In the genomic region with DNA sequence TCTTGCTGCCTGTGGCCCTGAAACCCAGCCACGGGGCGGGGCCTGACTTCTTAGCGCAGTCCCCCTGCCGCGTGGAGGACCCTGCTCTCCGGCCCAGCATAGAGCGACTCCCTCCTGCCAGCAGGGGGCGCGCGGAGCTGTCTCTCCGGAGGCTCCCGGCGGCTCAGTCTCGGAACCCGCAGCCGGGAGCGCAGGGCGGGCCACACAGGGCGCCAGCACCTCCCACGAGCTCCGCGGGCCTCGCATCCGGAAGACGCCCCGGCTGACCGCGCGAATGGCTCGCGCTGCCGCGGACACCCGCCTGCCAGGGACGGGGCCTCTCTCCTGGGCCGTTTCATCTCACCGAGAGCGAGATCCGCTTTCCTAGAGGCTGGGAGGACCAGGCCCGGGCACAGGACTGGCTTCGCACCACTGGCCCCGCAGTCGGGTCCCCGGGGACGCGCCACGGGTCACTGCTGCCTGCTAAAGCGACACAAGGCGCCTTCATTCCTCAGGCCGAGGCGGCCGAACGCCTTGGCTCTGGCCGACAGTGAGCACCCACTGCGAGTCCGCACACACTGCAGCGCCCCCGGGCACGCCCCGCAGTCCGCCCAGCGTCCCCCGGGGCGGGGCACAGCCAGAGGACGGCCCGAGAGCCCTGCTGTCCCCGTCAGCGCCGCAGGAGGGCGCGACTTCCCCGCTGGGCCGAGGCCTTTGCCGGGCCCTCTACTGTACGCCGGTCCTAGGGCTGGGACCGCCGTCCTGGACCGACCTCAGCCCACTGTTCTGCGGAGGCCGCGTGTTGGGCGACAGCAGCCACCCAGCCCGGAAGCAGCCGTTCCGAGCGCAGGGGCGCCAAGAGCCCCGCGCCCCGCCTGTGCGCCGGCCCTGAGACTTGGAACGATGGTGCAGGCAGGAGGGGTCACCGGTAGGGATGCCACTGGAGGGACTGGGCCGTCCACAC, we compare ENCODE assay signal across 1 cellular context.
TF ChIP-seq lines count a peak whose summit lies in the region.

No MANE protein-coding gene starts in this region.

TF ChIP-seq in HepG2, 621 proteins besides CTCF, POLR2A, EP300 and RAD21 (continued from another document and continues in another):
- TF ChIP-seq, protein P1, sequence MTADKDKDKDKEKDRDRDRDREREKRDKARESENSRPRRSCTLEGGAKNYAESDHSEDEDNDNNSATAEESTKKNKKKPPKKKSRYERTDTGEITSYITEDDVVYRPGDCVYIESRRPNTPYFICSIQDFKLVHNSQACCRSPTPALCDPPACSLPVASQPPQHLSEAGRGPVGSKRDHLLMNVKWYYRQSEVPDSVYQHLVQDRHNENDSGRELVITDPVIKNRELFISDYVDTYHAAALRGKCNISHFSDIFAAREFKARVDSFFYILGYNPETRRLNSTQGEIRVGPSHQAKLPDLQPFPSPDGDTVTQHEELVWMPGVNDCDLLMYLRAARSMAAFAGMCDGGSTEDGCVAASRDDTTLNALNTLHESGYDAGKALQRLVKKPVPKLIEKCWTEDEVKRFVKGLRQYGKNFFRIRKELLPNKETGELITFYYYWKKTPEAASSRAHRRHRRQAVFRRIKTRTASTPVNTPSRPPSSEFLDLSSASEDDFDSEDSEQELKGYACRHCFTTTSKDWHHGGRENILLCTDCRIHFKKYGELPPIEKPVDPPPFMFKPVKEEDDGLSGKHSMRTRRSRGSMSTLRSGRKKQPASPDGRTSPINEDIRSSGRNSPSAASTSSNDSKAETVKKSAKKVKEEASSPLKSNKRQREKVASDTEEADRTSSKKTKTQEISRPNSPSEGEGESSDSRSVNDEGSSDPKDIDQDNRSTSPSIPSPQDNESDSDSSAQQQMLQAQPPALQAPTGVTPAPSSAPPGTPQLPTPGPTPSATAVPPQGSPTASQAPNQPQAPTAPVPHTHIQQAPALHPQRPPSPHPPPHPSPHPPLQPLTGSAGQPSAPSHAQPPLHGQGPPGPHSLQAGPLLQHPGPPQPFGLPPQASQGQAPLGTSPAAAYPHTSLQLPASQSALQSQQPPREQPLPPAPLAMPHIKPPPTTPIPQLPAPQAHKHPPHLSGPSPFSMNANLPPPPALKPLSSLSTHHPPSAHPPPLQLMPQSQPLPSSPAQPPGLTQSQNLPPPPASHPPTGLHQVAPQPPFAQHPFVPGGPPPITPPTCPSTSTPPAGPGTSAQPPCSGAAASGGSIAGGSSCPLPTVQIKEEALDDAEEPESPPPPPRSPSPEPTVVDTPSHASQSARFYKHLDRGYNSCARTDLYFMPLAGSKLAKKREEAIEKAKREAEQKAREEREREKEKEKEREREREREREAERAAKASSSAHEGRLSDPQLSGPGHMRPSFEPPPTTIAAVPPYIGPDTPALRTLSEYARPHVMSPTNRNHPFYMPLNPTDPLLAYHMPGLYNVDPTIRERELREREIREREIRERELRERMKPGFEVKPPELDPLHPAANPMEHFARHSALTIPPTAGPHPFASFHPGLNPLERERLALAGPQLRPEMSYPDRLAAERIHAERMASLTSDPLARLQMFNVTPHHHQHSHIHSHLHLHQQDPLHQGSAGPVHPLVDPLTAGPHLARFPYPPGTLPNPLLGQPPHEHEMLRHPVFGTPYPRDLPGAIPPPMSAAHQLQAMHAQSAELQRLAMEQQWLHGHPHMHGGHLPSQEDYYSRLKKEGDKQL (CRISPR knock-in tag; IDR thresholded peaks at IDR 0.05; ENCODE audit: low read depth), result 0 out of 2 replicates have a peak, but pooled peaks have one; percentile 3
- TF ChIP-seq, protein P2, sequence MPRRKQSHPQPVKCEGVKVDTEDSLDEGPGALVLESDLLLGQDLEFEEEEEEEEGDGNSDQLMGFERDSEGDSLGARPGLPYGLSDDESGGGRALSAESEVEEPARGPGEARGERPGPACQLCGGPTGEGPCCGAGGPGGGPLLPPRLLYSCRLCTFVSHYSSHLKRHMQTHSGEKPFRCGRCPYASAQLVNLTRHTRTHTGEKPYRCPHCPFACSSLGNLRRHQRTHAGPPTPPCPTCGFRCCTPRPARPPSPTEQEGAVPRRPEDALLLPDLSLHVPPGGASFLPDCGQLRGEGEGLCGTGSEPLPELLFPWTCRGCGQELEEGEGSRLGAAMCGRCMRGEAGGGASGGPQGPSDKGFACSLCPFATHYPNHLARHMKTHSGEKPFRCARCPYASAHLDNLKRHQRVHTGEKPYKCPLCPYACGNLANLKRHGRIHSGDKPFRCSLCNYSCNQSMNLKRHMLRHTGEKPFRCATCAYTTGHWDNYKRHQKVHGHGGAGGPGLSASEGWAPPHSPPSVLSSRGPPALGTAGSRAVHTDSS (CRISPR knock-in tag; conservative IDR thresholded peaks at IDR 0.05), result 0 out of 2 replicates have a peak, but pooled peaks have one; percentile 35
- TF ChIP-seq ZNF546 (CRISPR knock-in tag; conservative IDR thresholded peaks at IDR 0.05) (peak; percentile 63; the same call in 1 of the 2 replicates), GLI4 (CRISPR knock-in tag; IDR thresholded peaks at IDR 0.05; ENCODE audit: borderline replicate concordance) (peak; percentile 82; the same call in 1 of the 2 replicates), SSRP1 (CRISPR knock-in tag; IDR thresholded peaks at IDR 0.05) (peak; percentile 56; the same call in 1 of the 2 replicates), ZFP62 (CRISPR knock-in tag; IDR thresholded peaks at IDR 0.05) (no peak), GATAD1 (CRISPR knock-in tag; IDR thresholded peaks at IDR 0.05) (0 out of 2 replicates have a peak, but pooled peaks have one; percentile 42), IKZF1 (IDR thresholded peaks at IDR 0.05) (no peak), ZNF224 (CRISPR knock-in tag; IDR thresholded peaks at IDR 0.05) (peak; percentile 76; the same call in 1 of the 2 replicates), MEIS1 (CRISPR knock-in tag; IDR thresholded peaks at IDR 0.05; ENCODE audit: borderline replicate concordance) (peak; percentile 82), JUN (CRISPR knock-in tag; IDR thresholded peaks at IDR 0.05) (peak; percentile 39; the same call in 1 of the 2 replicates), PHF8 (CRISPR knock-in tag; IDR thresholded peaks at IDR 0.05) (peak; percentile 77), ZNF83 (CRISPR knock-in tag; IDR thresholded peaks at IDR 0.05; ENCODE audit: borderline replicate concordance) (no peak), ZNF558 (CRISPR knock-in tag; IDR thresholded peaks at IDR 0.05; ENCODE audit: borderline replicate concordance) (peak; percentile 95; the same call in 1 of the 2 replicates), HOXA5 (CRISPR knock-in tag; IDR thresholded peaks at IDR 0.05) (no peak), LCORL (IDR thresholded peaks at IDR 0.05) (no peak), LCORL (CRISPR knock-in tag; IDR thresholded peaks at IDR 0.05) (peak; percentile 92), ZNF264 (CRISPR knock-in tag; IDR thresholded peaks at IDR 0.05) (no peak), ONECUT2 (CRISPR knock-in tag; IDR thresholded peaks at IDR 0.05) (no peak), KLF6 (CRISPR knock-in tag; IDR thresholded peaks at IDR 0.05) (0 out of 2 replicates have a peak, but pooled peaks have one; percentile 29), YY1 (IDR thresholded peaks at IDR 0.05; ENCODE audit: insufficient read depth, insufficient replicate concordance, low read depth, low read length) (peak; percentile 73), ZNF24 (IDR thresholded peaks at IDR 0.05) (no peak), ELF3 (CRISPR knock-in tag; IDR thresholded peaks at IDR 0.05) (no peak), CCDC6 (CRISPR knock-in tag; IDR thresholded peaks at IDR 0.05) (peak; percentile 53; the same call in 1 of the 2 replicates)
- TF ChIP-seq, protein P3, sequence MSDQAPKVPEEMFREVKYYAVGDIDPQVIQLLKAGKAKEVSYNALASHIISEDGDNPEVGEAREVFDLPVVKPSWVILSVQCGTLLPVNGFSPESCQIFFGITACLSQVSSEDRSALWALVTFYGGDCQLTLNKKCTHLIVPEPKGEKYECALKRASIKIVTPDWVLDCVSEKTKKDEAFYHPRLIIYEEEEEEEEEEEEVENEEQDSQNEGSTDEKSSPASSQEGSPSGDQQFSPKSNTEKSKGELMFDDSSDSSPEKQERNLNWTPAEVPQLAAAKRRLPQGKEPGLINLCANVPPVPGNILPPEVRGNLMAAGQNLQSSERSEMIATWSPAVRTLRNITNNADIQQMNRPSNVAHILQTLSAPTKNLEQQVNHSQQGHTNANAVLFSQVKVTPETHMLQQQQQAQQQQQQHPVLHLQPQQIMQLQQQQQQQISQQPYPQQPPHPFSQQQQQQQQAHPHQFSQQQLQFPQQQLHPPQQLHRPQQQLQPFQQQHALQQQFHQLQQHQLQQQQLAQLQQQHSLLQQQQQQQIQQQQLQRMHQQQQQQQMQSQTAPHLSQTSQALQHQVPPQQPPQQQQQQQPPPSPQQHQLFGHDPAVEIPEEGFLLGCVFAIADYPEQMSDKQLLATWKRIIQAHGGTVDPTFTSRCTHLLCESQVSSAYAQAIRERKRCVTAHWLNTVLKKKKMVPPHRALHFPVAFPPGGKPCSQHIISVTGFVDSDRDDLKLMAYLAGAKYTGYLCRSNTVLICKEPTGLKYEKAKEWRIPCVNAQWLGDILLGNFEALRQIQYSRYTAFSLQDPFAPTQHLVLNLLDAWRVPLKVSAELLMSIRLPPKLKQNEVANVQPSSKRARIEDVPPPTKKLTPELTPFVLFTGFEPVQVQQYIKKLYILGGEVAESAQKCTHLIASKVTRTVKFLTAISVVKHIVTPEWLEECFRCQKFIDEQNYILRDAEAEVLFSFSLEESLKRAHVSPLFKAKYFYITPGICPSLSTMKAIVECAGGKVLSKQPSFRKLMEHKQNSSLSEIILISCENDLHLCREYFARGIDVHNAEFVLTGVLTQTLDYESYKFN (CRISPR knock-in tag; conservative IDR thresholded peaks at IDR 0.05), result peak; percentile 40
- TF ChIP-seq, protein P4, sequence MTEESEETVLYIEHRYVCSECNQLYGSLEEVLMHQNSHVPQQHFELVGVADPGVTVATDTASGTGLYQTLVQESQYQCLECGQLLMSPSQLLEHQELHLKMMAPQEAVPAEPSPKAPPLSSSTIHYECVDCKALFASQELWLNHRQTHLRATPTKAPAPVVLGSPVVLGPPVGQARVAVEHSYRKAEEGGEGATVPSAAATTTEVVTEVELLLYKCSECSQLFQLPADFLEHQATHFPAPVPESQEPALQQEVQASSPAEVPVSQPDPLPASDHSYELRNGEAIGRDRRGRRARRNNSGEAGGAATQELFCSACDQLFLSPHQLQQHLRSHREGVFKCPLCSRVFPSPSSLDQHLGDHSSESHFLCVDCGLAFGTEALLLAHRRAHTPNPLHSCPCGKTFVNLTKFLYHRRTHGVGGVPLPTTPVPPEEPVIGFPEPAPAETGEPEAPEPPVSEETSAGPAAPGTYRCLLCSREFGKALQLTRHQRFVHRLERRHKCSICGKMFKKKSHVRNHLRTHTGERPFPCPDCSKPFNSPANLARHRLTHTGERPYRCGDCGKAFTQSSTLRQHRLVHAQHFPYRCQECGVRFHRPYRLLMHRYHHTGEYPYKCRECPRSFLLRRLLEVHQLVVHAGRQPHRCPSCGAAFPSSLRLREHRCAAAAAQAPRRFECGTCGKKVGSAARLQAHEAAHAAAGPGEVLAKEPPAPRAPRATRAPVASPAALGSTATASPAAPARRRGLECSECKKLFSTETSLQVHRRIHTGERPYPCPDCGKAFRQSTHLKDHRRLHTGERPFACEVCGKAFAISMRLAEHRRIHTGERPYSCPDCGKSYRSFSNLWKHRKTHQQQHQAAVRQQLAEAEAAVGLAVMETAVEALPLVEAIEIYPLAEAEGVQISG (CRISPR knock-in tag; IDR thresholded peaks at IDR 0.05), result peak; percentile 79
- TF ChIP-seq, protein P5, sequence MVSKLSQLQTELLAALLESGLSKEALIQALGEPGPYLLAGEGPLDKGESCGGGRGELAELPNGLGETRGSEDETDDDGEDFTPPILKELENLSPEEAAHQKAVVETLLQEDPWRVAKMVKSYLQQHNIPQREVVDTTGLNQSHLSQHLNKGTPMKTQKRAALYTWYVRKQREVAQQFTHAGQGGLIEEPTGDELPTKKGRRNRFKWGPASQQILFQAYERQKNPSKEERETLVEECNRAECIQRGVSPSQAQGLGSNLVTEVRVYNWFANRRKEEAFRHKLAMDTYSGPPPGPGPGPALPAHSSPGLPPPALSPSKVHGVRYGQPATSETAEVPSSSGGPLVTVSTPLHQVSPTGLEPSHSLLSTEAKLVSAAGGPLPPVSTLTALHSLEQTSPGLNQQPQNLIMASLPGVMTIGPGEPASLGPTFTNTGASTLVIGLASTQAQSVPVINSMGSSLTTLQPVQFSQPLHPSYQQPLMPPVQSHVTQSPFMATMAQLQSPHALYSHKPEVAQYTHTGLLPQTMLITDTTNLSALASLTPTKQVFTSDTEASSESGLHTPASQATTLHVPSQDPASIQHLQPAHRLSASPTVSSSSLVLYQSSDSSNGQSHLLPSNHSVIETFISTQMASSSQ (IDR thresholded peaks at IDR 0.05; ENCODE audit: low read depth), result no peak
- TF ChIP-seq, protein P5 (CRISPR knock-in tag; IDR thresholded peaks at IDR 0.05; ENCODE audit: borderline replicate concordance), result peak; percentile 36; the same call in 1 of the 2 replicates
- TF ChIP-seq, protein P6, sequence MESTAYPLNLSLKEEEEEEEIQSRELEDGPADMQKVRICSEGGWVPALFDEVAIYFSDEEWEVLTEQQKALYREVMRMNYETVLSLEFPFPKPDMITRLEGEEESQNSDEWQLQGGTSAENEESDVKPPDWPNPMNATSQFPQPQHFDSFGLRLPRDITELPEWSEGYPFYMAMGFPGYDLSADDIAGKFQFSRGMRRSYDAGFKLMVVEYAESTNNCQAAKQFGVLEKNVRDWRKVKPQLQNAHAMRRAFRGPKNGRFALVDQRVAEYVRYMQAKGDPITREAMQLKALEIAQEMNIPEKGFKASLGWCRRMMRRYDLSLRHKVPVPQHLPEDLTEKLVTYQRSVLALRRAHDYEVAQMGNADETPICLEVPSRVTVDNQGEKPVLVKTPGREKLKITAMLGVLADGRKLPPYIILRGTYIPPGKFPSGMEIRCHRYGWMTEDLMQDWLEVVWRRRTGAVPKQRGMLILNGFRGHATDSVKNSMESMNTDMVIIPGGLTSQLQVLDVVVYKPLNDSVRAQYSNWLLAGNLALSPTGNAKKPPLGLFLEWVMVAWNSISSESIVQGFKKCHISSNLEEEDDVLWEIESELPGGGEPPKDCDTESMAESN (CRISPR knock-in tag; conservative IDR thresholded peaks at IDR 0.05), result peak; percentile 69; the same call in 1 of the 2 replicates
- TF ChIP-seq, protein P7, sequence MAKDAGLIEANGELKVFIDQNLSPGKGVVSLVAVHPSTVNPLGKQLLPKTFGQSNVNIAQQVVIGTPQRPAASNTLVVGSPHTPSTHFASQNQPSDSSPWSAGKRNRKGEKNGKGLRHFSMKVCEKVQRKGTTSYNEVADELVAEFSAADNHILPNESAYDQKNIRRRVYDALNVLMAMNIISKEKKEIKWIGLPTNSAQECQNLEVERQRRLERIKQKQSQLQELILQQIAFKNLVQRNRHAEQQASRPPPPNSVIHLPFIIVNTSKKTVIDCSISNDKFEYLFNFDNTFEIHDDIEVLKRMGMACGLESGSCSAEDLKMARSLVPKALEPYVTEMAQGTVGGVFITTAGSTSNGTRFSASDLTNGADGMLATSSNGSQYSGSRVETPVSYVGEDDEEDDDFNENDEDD (CRISPR knock-in tag; IDR thresholded peaks at IDR 0.05; ENCODE audit: borderline replicate concordance), result peak; percentile 23; the same call in 1 of the 2 replicates
